ENCODE assay signal across 1 cellular context in genomic region chr6:117481278-117481925, GRCh38.
A peak's percentile ranks its signal among the peaks of the same experiment; 100 is the strongest.
TF ChIP-seq lines count a peak whose summit lies in the region.

No MANE protein-coding gene starts in this region.

TF ChIP-seq in HepG2, 621 proteins besides CTCF, POLR2A, EP300 and RAD21 (continued from another document and continues in another):
- TF ChIP-seq REST (IDR thresholded peaks at IDR 0.05; ENCODE audit: borderline replicate concordance in 1 of 2, low read depth in 1 of 2, low read length in 2 of 2) (peak in 1 of 2 experiments; percentile 30; a peak in 2 of 4 replicates), HMG20A (CRISPR knock-in tag; IDR thresholded peaks at IDR 0.05; ENCODE audit: borderline replicate concordance) (peak; percentile 75), NFRKB (IDR thresholded peaks at IDR 0.05) (no peak), MTF1 (CRISPR knock-in tag; IDR thresholded peaks at IDR 0.05) (0 out of 2 replicates have a peak, but pooled peaks have one; percentile 61), TOE1 (CRISPR knock-in tag; IDR thresholded peaks at IDR 0.05) (no peak; the same call in 1 of the 2 replicates), IKZF4 (CRISPR knock-in tag; IDR thresholded peaks at IDR 0.05; ENCODE audit: borderline replicate concordance, low read depth, not compliant biosample characterization) (peak; percentile 83), ASH2L (IDR thresholded peaks at IDR 0.05; ENCODE audit: insufficient read length, low read depth, low read length) (peak; percentile 58), ZNF841 (CRISPR knock-in tag; IDR thresholded peaks at IDR 0.05; ENCODE audit: borderline replicate concordance) (no peak), ELF4 (CRISPR knock-in tag; IDR thresholded peaks at IDR 0.05; ENCODE audit: borderline replicate concordance) (peak; percentile 82), SIX4 (CRISPR knock-in tag; IDR thresholded peaks at IDR 0.05) (peak; percentile 75; the same call in 1 of the 2 replicates), XBP1 (CRISPR knock-in tag; IDR thresholded peaks at IDR 0.05) (no peak), ZNF616 (CRISPR knock-in tag; IDR thresholded peaks at IDR 0.05; ENCODE audit: low read depth) (no peak), ESRRA (CRISPR knock-in tag; IDR thresholded peaks at IDR 0.05; ENCODE audit: low read depth) (0 out of 2 replicates have a peak, but pooled peaks have one; percentile 9), SSRP1 (CRISPR knock-in tag; IDR thresholded peaks at IDR 0.05) (no peak), ZBTB43 (CRISPR knock-in tag; conservative IDR thresholded peaks at IDR 0.05) (peak; percentile 72), MTA3 (CRISPR knock-in tag; IDR thresholded peaks at IDR 0.05) (no peak), HOMEZ (CRISPR knock-in tag; IDR thresholded peaks at IDR 0.05; ENCODE audit: low read depth) (peak; percentile 31; the same call in 1 of the 2 replicates), KMT2B (CRISPR knock-in tag; IDR thresholded peaks at IDR 0.05) (peak; percentile 82), PATZ1 (CRISPR knock-in tag; IDR thresholded peaks at IDR 0.05) (peak; percentile 88), ZFP36L1 (CRISPR knock-in tag; IDR thresholded peaks at IDR 0.05) (no peak), ARNTL (CRISPR knock-in tag; IDR thresholded peaks at IDR 0.05) (no peak), TRIM24 (CRISPR knock-in tag; IDR thresholded peaks at IDR 0.05) (no peak), ARHGAP35 (CRISPR knock-in tag; IDR thresholded peaks at IDR 0.05; ENCODE audit: borderline replicate concordance) (0 out of 2 replicates have a peak, but pooled peaks have one; percentile 34), THAP9 (CRISPR knock-in tag; IDR thresholded peaks at IDR 0.05; ENCODE audit: borderline replicate concordance) (no peak)
- TF ChIP-seq, protein P1, sequence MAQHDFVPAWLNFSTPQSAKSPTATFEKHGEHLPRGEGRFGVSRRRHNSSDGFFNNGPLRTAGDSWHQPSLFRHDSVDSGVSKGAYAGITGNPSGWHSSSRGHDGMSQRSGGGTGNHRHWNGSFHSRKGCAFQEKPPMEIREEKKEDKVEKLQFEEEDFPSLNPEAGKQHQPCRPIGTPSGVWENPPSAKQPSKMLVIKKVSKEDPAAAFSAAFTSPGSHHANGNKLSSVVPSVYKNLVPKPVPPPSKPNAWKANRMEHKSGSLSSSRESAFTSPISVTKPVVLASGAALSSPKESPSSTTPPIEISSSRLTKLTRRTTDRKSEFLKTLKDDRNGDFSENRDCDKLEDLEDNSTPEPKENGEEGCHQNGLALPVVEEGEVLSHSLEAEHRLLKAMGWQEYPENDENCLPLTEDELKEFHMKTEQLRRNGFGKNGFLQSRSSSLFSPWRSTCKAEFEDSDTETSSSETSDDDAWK (CRISPR knock-in tag; IDR thresholded peaks at IDR 0.05), result no peak
- TF ChIP-seq, protein P2, sequence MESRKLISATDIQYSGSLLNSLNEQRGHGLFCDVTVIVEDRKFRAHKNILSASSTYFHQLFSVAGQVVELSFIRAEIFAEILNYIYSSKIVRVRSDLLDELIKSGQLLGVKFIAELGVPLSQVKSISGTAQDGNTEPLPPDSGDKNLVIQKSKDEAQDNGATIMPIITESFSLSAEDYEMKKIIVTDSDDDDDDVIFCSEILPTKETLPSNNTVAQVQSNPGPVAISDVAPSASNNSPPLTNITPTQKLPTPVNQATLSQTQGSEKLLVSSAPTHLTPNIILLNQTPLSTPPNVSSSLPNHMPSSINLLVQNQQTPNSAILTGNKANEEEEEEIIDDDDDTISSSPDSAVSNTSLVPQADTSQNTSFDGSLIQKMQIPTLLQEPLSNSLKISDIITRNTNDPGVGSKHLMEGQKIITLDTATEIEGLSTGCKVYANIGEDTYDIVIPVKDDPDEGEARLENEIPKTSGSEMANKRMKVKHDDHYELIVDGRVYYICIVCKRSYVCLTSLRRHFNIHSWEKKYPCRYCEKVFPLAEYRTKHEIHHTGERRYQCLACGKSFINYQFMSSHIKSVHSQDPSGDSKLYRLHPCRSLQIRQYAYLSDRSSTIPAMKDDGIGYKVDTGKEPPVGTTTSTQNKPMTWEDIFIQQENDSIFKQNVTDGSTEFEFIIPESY (CRISPR knock-in tag; IDR thresholded peaks at IDR 0.05), result 0 out of 2 replicates have a peak, but pooled peaks have one; percentile 31
- TF ChIP-seq, protein P3, sequence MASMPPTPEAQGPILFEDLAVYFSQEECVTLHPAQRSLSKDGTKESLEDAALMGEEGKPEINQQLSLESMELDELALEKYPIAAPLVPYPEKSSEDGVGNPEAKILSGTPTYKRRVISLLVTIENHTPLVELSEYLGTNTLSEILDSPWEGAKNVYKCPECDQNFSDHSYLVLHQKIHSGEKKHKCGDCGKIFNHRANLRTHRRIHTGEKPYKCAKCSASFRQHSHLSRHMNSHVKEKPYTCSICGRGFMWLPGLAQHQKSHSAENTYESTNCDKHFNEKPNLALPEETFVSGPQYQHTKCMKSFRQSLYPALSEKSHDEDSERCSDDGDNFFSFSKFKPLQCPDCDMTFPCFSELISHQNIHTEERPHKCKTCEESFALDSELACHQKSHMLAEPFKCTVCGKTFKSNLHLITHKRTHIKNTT (CRISPR knock-in tag; IDR thresholded peaks at IDR 0.05), result no peak
- TF ChIP-seq, protein P4, sequence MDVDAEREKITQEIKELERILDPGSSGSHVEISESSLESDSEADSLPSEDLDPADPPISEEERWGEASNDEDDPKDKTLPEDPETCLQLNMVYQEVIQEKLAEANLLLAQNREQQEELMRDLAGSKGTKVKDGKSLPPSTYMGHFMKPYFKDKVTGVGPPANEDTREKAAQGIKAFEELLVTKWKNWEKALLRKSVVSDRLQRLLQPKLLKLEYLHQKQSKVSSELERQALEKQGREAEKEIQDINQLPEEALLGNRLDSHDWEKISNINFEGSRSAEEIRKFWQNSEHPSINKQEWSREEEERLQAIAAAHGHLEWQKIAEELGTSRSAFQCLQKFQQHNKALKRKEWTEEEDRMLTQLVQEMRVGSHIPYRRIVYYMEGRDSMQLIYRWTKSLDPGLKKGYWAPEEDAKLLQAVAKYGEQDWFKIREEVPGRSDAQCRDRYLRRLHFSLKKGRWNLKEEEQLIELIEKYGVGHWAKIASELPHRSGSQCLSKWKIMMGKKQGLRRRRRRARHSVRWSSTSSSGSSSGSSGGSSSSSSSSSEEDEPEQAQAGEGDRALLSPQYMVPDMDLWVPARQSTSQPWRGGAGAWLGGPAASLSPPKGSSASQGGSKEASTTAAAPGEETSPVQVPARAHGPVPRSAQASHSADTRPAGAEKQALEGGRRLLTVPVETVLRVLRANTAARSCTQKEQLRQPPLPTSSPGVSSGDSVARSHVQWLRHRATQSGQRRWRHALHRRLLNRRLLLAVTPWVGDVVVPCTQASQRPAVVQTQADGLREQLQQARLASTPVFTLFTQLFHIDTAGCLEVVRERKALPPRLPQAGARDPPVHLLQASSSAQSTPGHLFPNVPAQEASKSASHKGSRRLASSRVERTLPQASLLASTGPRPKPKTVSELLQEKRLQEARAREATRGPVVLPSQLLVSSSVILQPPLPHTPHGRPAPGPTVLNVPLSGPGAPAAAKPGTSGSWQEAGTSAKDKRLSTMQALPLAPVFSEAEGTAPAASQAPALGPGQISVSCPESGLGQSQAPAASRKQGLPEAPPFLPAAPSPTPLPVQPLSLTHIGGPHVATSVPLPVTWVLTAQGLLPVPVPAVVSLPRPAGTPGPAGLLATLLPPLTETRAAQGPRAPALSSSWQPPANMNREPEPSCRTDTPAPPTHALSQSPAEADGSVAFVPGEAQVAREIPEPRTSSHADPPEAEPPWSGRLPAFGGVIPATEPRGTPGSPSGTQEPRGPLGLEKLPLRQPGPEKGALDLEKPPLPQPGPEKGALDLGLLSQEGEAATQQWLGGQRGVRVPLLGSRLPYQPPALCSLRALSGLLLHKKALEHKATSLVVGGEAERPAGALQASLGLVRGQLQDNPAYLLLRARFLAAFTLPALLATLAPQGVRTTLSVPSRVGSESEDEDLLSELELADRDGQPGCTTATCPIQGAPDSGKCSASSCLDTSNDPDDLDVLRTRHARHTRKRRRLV (CRISPR knock-in tag; IDR thresholded peaks at IDR 0.05), result 0 out of 2 replicates have a peak, but pooled peaks have one; percentile 40
- TF ChIP-seq, protein P5, sequence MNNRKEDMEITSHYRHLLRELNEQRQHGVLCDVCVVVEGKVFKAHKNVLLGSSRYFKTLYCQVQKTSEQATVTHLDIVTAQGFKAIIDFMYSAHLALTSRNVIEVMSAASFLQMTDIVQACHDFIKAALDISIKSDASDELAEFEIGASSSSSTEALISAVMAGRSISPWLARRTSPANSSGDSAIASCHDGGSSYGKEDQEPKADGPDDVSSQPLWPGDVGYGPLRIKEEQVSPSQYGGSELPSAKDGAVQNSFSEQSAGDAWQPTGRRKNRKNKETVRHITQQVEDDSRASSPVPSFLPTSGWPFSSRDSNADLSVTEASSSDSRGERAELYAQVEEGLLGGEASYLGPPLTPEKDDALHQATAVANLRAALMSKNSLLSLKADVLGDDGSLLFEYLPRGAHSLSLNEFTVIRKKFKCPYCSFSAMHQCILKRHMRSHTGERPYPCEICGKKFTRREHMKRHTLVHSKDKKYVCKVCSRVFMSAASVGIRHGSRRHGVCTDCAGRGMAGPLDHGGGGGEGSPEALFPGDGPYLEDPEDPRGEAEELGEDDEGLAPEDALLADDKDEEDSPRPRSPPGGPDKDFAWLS (CRISPR knock-in tag; IDR thresholded peaks at IDR 0.05; ENCODE audit: borderline replicate concordance), result no peak
